Comparison of ENCODE assay signal across 7 cellular contexts in genomic region chr12:95623554-95624170, GRCh38.
DNase-seq lines count a peak whose midpoint lies in the region; ATAC-seq, FAIRE-seq and TF ChIP-seq lines count a peak whose summit lies in the region.

No MANE protein-coding gene starts in this region.

- no peaks in the 10 kb centered on the region for H3K79me2 ChIP-seq in H1 (ENCODE audit: control insufficient read depth in 1 of 2, insufficient read depth in 2 of 2, low read length in 2 of 2)

- H3K27me3 ChIP-seq in H1 (replicated peaks in 1 of 4; ENCODE audit: control insufficient read depth in 3 of 4, extremely low read depth in 1 of 4, insufficient read depth in 3 of 4, low read length in 3 of 4) (no peaks in the 10 kb centered on the region), thoracic aorta (replicated peaks; ENCODE audit: insufficient read depth) (no peaks in the 10 kb centered on the region)

- H3K36me3 ChIP-seq in H1 (ENCODE audit: control insufficient read depth in 2 of 4, insufficient read depth in 4 of 4, low read length in 3 of 4), result no peaks in the 10 kb centered on the region
- H3K36me3 ChIP-seq in thoracic aorta, result no peaks in the 10 kb centered on the region

- H3K23me2 ChIP-seq in H1 (ENCODE audit: low read depth, low read length), result no peaks in the 10 kb centered on the region

- no peak overlapping the region for H2BK20ac ChIP-seq in H1 (ENCODE audit: low read length)

- peak overlapping the region; percentile 27; the same call in 1 of the 2 replicates for H2BK12ac ChIP-seq in H1 (ENCODE audit: low read depth, low read length)

- ATAC-seq in HG03354 (IDR thresholded peaks at IDR 0.05; ENCODE audit: poor library complexity, severe bottlenecking, unreplicated experiment) (peak; percentile 66), T-helper 17 cell (peak; percentile 69), thoracic aorta (ENCODE audit: insufficient number of reproducible peaks, low FRiP score, low read depth) (peak; percentile 97), GM18873 (IDR thresholded peaks at IDR 0.05; ENCODE audit: low FRiP score, unreplicated experiment) (no peak)

- H3K23ac ChIP-seq in H1 (ENCODE audit: insufficient read length), result no peak overlapping the region

- peak; percentile 70 for FAIRE-seq in H1 (lab: Jason Lieb, UNC)

- H3K36me3 Mint-ChIP-seq in T-helper 17 cell (ENCODE audit: low read depth), result no peaks in the 10 kb centered on the region

- no peak overlapping the region for H2AFZ ChIP-seq in H1 (ENCODE audit: low read length)

- TF ChIP-seq EP300 in H1 (IDR thresholded peaks at IDR 0.05; ENCODE audit: borderline replicate concordance in 1 of 2, low read depth in 2 of 2, low read length in 2 of 2), result no peak

- no peak overlapping the region for H3K4me2 ChIP-seq in H1 (ENCODE audit: insufficient read depth in 1 of 2, low read depth in 2 of 2, low read length in 2 of 2)

- no peak overlapping the region for H3K14ac ChIP-seq in H1 (ENCODE audit: insufficient read length)

- H3K79me1 ChIP-seq in H1 (ENCODE audit: low read depth, low read length), result no peaks in the 10 kb centered on the region; the same call in 1 of the 2 replicates

- no peak overlapping the region for H4K91ac ChIP-seq in H1 (replicated peaks; ENCODE audit: insufficient read length, low read length)

- no peak overlapping the region; the same call in 1 of the 2 replicates for H2AK5ac ChIP-seq in H1 (ENCODE audit: low read depth, low read length)

- no peaks in the 10 kb centered on the region for H3K9me3 ChIP-seq in T-helper 17 cell (ENCODE audit: control insufficient read depth, low read length, poor library complexity, severe bottlenecking)
- H3K9me3 ChIP-seq in H1 (ENCODE audit: insufficient read depth in 2 of 2, low read depth in 1 of 2, low read length in 1 of 2), result no peaks in the 10 kb centered on the region
- H3K9me3 ChIP-seq in thoracic aorta, result no peaks in the 10 kb centered on the region

- no peak overlapping the region for H3K27ac Mint-ChIP-seq in T-helper 17 cell

- no peak for TF ChIP-seq POLR2A in H1 (IDR thresholded peaks at IDR 0.05; ENCODE audit: control extremely low read depth in 1 of 2, low read depth in 2 of 2, low read length in 2 of 2)

- no peak overlapping the region for H2BK120ac ChIP-seq in H1 (replicated peaks; ENCODE audit: low read depth, low read length)

- TF ChIP-seq CTCF in H1 (IDR thresholded peaks at IDR 0.05; ENCODE audit: control extremely low read depth in 1 of 3, insufficient read depth in 1 of 3, low read depth in 1 of 3, low read length in 3 of 3) (peak; percentile 84 to 91 (median 85)), thoracic aorta (IDR thresholded peaks at IDR 0.05) (peak; percentile 55)

- DNase-seq in G401 (ENCODE audit: low spot score), result peak; percentile 41
- peak; percentile 16 to 25 (median 19) for DNase-seq in T-helper 17 cell
- DNase-seq in H1 (ENCODE audit: low read depth in 1 of 2, low spot score in 2 of 2), result peak; percentile 81 to 87
- DNase-seq in medulla oblongata (ENCODE audit: extremely low spot score), result peak; percentile 43
- DNase-seq in thoracic aorta (ENCODE audit: low spot score), result no peak

- H3K4me1 ChIP-seq in H1 (replicated peaks in 1 of 4; ENCODE audit: control insufficient read depth in 3 of 4, insufficient read depth in 4 of 4, low read length in 3 of 4), result peaks cover 0 to 10% (median 8%) of the 10 kb centered on the region in 4 experiments; a peak in 5 of 7 replicates
- peaks cover 3 to 7% of the 10 kb centered on the region in 2 donors for H3K4me1 ChIP-seq in thoracic aorta (ENCODE audit: control insufficient read depth in 1 of 2, low read depth in 2 of 2)

- CTCF ChIA-PET in H1 (lab: Charles Lee; ENCODE audit: partially characterized antibody), result interaction anchor here (0.7 to 2.1 kb wide), 18 partner anchors 9 to 342 kb away, joined by 3 to 8 read pairs (median 3); no protein-coding TSS in a partner anchor

- H2BK15ac ChIP-seq in H1 (ENCODE audit: low read length), result no peak overlapping the region

- H3K27ac ChIP-seq in H1 (ENCODE audit: low read depth, low read length) (0 out of 2 replicates have a peak overlapping the region, but pooled peaks have one; percentile 26), thoracic aorta (no peak overlapping the region)

- H4K20me1 ChIP-seq in H1 (replicated peaks in 1 of 2; ENCODE audit: control insufficient read depth in 1 of 2, insufficient read depth in 2 of 2, low read length in 2 of 2), result no peaks in the 10 kb centered on the region

- peaks cover 4% of the 10 kb centered on the region for H3K27me3 Mint-ChIP-seq in T-helper 17 cell

- H4K8ac ChIP-seq in H1 (ENCODE audit: extremely low read depth, insufficient read depth, low read length), result no peak overlapping the region

- H3K4me1 Mint-ChIP-seq in T-helper 17 cell, result peaks cover 3% of the 10 kb centered on the region

- POLR2A ChIA-PET in H1 (lab: Charles Lee; ENCODE audit: partially characterized antibody), result interaction anchor here (0.8 kb wide), 1 partner anchor 11 kb away, joined by 5 read pairs; no protein-coding TSS in a partner anchor

- H3K4me3 ChIP-seq in H1 (ENCODE audit: extremely low read depth in 1 of 4, insufficient read depth in 2 of 4, low read depth in 3 of 4, low read length in 4 of 4) (no peak overlapping the region), thoracic aorta (no peak overlapping the region)

- H3K4ac ChIP-seq in H1 (replicated peaks; ENCODE audit: insufficient read length, low read depth, low read length), result no peak overlapping the region

- H4K5ac ChIP-seq in H1 (ENCODE audit: insufficient read length, low read depth, low read length), result no peak overlapping the region

- no peak overlapping the region for H3K56ac ChIP-seq in H1 (replicated peaks; ENCODE audit: insufficient read length, low read depth, low read length)

- H2BK5ac ChIP-seq in H1 (ENCODE audit: low read depth, low read length), result no peak overlapping the region

- in situ Hi-C loops in G401 (cut with HindIII; ENCODE audit: low sequenced_read_pairs), result no loop called here

- no peak overlapping the region for H3K9ac ChIP-seq in H1 (replicated peaks in 1 of 4; ENCODE audit: extremely low read depth in 1 of 4, low read depth in 3 of 4, low read length in 3 of 4)

- no peak overlapping the region for H3K18ac ChIP-seq in H1 (ENCODE audit: extremely low read depth, low read length)

- TF ChIP-seq RAD21 in H1 (IDR thresholded peaks at IDR 0.05 in 1 of 2, conservative IDR thresholded peaks at IDR 0.05 in 1 of 2; ENCODE audit: low read depth in 2 of 2, low read length in 2 of 2), result peak; percentile 87 to 92

- WGBS in H1 (ENCODE audit: extremely low coverage in 1 of 2, insufficient coverage in 1 of 2, insufficient read length in 1 of 2, insufficient replicate concordance in 2 of 2, low coverage in 1 of 2, low lambda C conversion rate in 2 of 2, missing lambda C conversion rate in 1 of 2), 2 experiments, result 58% methylated on average over 18 of the region's 18 CpGs; no CpG with 5 or more reads in 1 of the 2 experiments

- no peak overlapping the region for H3K4me3 Mint-ChIP-seq in T-helper 17 cell

TF ChIP-seq in H1, 55 proteins besides CTCF, POLR2A, EP300 and RAD21 (continues in another document):
- TF ChIP-seq BCL11A (IDR thresholded peaks at IDR 0.05; ENCODE audit: low read depth in 2 of 2, low read length in 2 of 2) (no peak), NANOG (IDR thresholded peaks at IDR 0.05; ENCODE audit: insufficient read depth, low read depth, low read length, poor library complexity, severe bottlenecking) (peak; percentile 48), CREB1 (IDR thresholded peaks at IDR 0.05) (peak; percentile 44; the same call in 1 of the 2 replicates), JUN (IDR thresholded peaks at IDR 0.05; ENCODE audit: low read depth, low read length) (0 out of 2 replicates have a peak, but pooled peaks have one; percentile 18), TEAD4 (IDR thresholded peaks at IDR 0.05; ENCODE audit: low read depth, low read length) (peak; percentile 93), JUND (IDR thresholded peaks at IDR 0.05; ENCODE audit: low read length) (peak; percentile 74), EGR1 (IDR thresholded peaks at IDR 0.05; ENCODE audit: borderline replicate concordance, low read depth, low read length) (peak; percentile 98), USF2 (IDR thresholded peaks at IDR 0.05; ENCODE audit: low read length) (no peak), GABPA (IDR thresholded peaks at IDR 0.05; ENCODE audit: borderline replicate concordance, insufficient read depth, low read length) (no peak), MAFK (IDR thresholded peaks at IDR 0.05; ENCODE audit: low read depth, low read length) (no peak), BACH1 (IDR thresholded peaks at IDR 0.05; ENCODE audit: low read length) (no peak), YY1 (IDR thresholded peaks at IDR 0.05; ENCODE audit: low read depth, low read length) (peak; percentile 63), SIN3A (conservative IDR thresholded peaks at IDR 0.05 in 1 of 2, IDR thresholded peaks at IDR 0.05 in 1 of 2; ENCODE audit: low read depth in 1 of 2, low read length in 2 of 2) (0 out of 4 replicates have a peak, but pooled peaks of 1 of the 2 experiments have one; percentile 43), CEBPB (IDR thresholded peaks at IDR 0.05; ENCODE audit: low read depth, low read length) (peak; percentile 95), ATF2 (IDR thresholded peaks at IDR 0.05; ENCODE audit: low read length) (peak; percentile 79; the same call in 1 of the 2 replicates)
- TF ChIP-seq, protein P1, sequence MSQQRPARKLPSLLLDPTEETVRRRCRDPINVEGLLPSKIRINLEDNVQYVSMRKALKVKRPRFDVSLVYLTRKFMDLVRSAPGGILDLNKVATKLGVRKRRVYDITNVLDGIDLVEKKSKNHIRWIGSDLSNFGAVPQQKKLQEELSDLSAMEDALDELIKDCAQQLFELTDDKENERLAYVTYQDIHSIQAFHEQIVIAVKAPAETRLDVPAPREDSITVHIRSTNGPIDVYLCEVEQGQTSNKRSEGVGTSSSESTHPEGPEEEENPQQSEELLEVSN (IDR thresholded peaks at IDR 0.05), result no peak
